ENCODE assay signal across 14 cellular contexts in genomic region chr2:12725238-12726187, GRCh38. TPM values are rescaled to one million over a fixed set of nuclear protein-coding genes. Genes with fewer than 3 reads are reported as not detected.
DNase-seq lines count a peak whose midpoint lies in the region; ATAC-seq and TF ChIP-seq lines count a peak whose summit lies in the region.
"Had no signal": no experiment of that assay in that cellular context is flagged by ENCODE, and none has a peak within 500 bp of the region (broad histone marks: within the 10 kb centered on the region; RNA-seq: fewer than 3 reads in every experiment).

No MANE protein-coding gene starts in this region.

- ATAC-seq in memory B cell (ENCODE audit: low read depth) (no peak), upper lobe of right lung (no peak), GM19397 (IDR thresholded peaks at IDR 0.05; ENCODE audit: unreplicated experiment) (no peak), HG03432 (IDR thresholded peaks at IDR 0.05; ENCODE audit: unreplicated experiment) (no peak)
- ATAC-seq: activated CD8-positive, alpha-beta memory T cell treated with anti-CD3 and anti-CD28 coated beads, Interleukin-2, amount 10 ng/mL, durations not matched to agents 7 days and 5 days had no signal

- no peaks in the 10 kb centered on the region for H3K9me3 ChIP-seq in upper lobe of right lung
- H3K9me3 ChIP-seq: vagina had no signal

- peaks cover 60% of the 10 kb centered on the region for H3K4me1 ChIP-seq in upper lobe of right lung

- no peaks in the 10 kb centered on the region for H3K9me3 Mint-ChIP-seq in activated T-cell treated with anti-CD3 and anti-CD28 coated beads, Interleukin-2, amount 50 U/mL, for 24 hours
- no peaks in the 10 kb centered on the region for H3K9me3 Mint-ChIP-seq in memory B cell

- H3K27ac Mint-ChIP-seq in activated T-cell treated with anti-CD3 and anti-CD28 coated beads, Interleukin-2, amount 50 U/mL, for 24 hours = peak overlapping the region; percentile 38
- peak overlapping the region; percentile 60 for H3K27ac Mint-ChIP-seq in memory B cell
- H3K27ac Mint-ChIP-seq: activated CD8-positive, alpha-beta memory T cell treated with anti-CD3 and anti-CD28 coated beads, Interleukin-2, amount 10 ng/mL, durations not matched to agents 7 days and 5 days had no signal

- no peaks in the 10 kb centered on the region for H3K27me3 Mint-ChIP-seq in activated T-cell treated with anti-CD3 and anti-CD28 coated beads, Interleukin-2, amount 50 U/mL, for 24 hours
- H3K27me3 Mint-ChIP-seq in memory B cell = no peaks in the 10 kb centered on the region
- H3K27me3 Mint-ChIP-seq: activated CD8-positive, alpha-beta memory T cell treated with anti-CD3 and anti-CD28 coated beads, Interleukin-2, amount 10 ng/mL, durations not matched to agents 7 days and 5 days had no signal

- H3K4me1 Mint-ChIP-seq in activated T-cell treated with anti-CD3 and anti-CD28 coated beads, Interleukin-2, amount 50 U/mL, for 24 hours (ENCODE audit: low read depth) = peaks cover 91% of the 10 kb centered on the region
- H3K4me1 Mint-ChIP-seq in memory B cell = peaks cover 66% of the 10 kb centered on the region

- H3K4me3 Mint-ChIP-seq in activated T-cell treated with anti-CD3 and anti-CD28 coated beads, Interleukin-2, amount 50 U/mL, for 24 hours = no peak overlapping the region
- peak overlapping the region; percentile 14 for H3K4me3 Mint-ChIP-seq in memory B cell
- H3K4me3 Mint-ChIP-seq: activated CD8-positive, alpha-beta memory T cell treated with anti-CD3 and anti-CD28 coated beads, Interleukin-2, amount 10 ng/mL, durations not matched to agents 7 days and 5 days had no signal

- H3K36me3 Mint-ChIP-seq in activated T-cell treated with anti-CD3 and anti-CD28 coated beads, Interleukin-2, amount 50 U/mL, for 24 hours (ENCODE audit: low read depth) = peaks cover 25% of the 10 kb centered on the region
- H3K36me3 Mint-ChIP-seq in memory B cell = peaks cover 15% of the 10 kb centered on the region

- no peaks in the 10 kb centered on the region for H3K27me3 ChIP-seq in upper lobe of right lung
- H3K27me3 ChIP-seq: vagina had no signal

- peaks cover 54% of the 10 kb centered on the region for H3K36me3 ChIP-seq in upper lobe of right lung

- H3K27ac ChIP-seq in caudate nucleus (ENCODE audit: low read depth, low read length) (peak overlapping the region; percentile 2), upper lobe of right lung (peak overlapping the region; percentile 8)
- H3K27ac ChIP-seq: HL-60, vagina had no signal

- no peak overlapping the region for H3K4me3 ChIP-seq in upper lobe of right lung
- H3K4me3 ChIP-seq: vagina had no signal

- intact Hi-C loops in upper lobe of right lung (cut with DNase I) = loop anchor here (10.0 kb wide), 1 partner anchor 279 kb away; no protein-coding TSS in a partner anchor

- TF ChIP-seq CTCF in upper lobe of right lung (IDR thresholded peaks at IDR 0.05) = no peak

- DNase-seq in activated T-cell treated with anti-CD3 and anti-CD28 coated beads, Interleukin-2, amount 50 U/mL, for 24 hours = no peak
- no peak for DNase-seq in activated T-cell treated with anti-CD3 and anti-CD28 coated beads, Interleukin-2, amount 50 U/mL, for 1 hour
- DNase-seq in caudate nucleus (lab: John Stamatoyannopoulos, UW) (no peak), memory B cell (ENCODE audit: low spot score in 2 of 2) (no peak), upper lobe of right lung (no peak), dermis blood vessel endothelial cell (no peak)
- DNase-seq: activated CD8-positive, alpha-beta memory T cell treated with anti-CD3 and anti-CD28 coated beads, Interleukin-2, amount 10 ng/mL, durations not matched to agents 7 days and 5 days; foreskin fibroblast; NCI-H345; T1000 had no signal

RNA-seq across cellular contexts. Expression of gene TRIB2, which starts 8.8 kb away (rescaled TPM):
- total RNA-seq in upper lobe of right lung = 50.7 TPM
- total RNA-seq in dermis blood vessel endothelial cell = 73.6 and 141 TPM in 2 replicates
